In genomic region chr7:22275574-22276150, GRCh38 we compare ENCODE assay signal across 15 cellular contexts.
DNase-seq lines count a peak whose midpoint lies in the region; FAIRE-seq and TF ChIP-seq lines count a peak whose summit lies in the region.
"Had no signal": no experiment of that assay in that cellular context is flagged by ENCODE, and none has a peak within 500 bp of the region (broad histone marks: within the 10 kb centered on the region; RNA-seq: fewer than 3 reads in every experiment).

No MANE protein-coding gene starts in this region.

- no peaks in the 10 kb centered on the region for H3K9me3 ChIP-seq in WERI-Rb-1 (ENCODE audit: severe bottlenecking)

- in situ Hi-C loops in GM13976 (cut with MboI; ENCODE audit: low sequenced_read_pairs, unreplicated experiment), result no loop called here

- no peak overlapping the region for H3K27ac ChIP-seq in WERI-Rb-1
- H3K27ac ChIP-seq: BLaER1, KMS-11 had no signal

- no peak overlapping the region for H3K4me3 ChIP-seq in WERI-Rb-1 (ENCODE audit: low read depth, low read length)
- H3K4me3 ChIP-seq: BLaER1 had no signal

- H3K36me3 ChIP-seq in WERI-Rb-1, result no peaks in the 10 kb centered on the region

- no peaks in the 10 kb centered on the region for H3K27me3 ChIP-seq in WERI-Rb-1 (ENCODE audit: insufficient read depth, low read depth, severe bottlenecking)
- H3K27me3 ChIP-seq: BLaER1 had no signal

- DNase-seq in NCI-H82 (lab: John Stamatoyannopoulos, UW) (peak; percentile 57), NCI-H82 treated with DMSO at 0.1 percent for 48 hours (lab: John Stamatoyannopoulos, UW; ENCODE audit: unreplicated experiment) (no peak), NCI-H2171 treated with DMSO at 0.1 percent for 48 hours (lab: John Stamatoyannopoulos, UW) (peak; percentile 69), frontal cortex (ENCODE audit: low spot score in 2 of 2) (no peak), WERI-Rb-1 (no peak), GM13976 (ENCODE audit: low spot score) (no peak)
- no peak for DNase-seq in activated CD4-positive, alpha-beta T cell treated with anti-CD3 and anti-CD28 coated beads for 1 hour
- DNase-seq: 8988T, AML-193, DMS79, EL, GDM1 had no signal

- peak; percentile 66 for FAIRE-seq in frontal cortex (lab: Jason Lieb, UNC)
- FAIRE-seq: GM18507 had no signal

- TF ChIP-seq CTCF in WERI-Rb-1 (IDR thresholded peaks at IDR 0.05; ENCODE audit: low read depth, low read length) (no peak), GM13976 (IDR thresholded peaks at IDR 0.05; ENCODE audit: borderline replicate concordance, control extremely low read depth, extremely low read depth, insufficient read depth, missing control alignments) (no peak)

Comparison
In these comparisons a context has a peak if more than half of its experiments do, and no peak if none do; other contexts are left out.
1. DNase-seq: peak in NCI-H82 (single experiment) and NCI-H2171 treated with DMSO at 0.1 percent for 48 hours (single experiment); none in NCI-H82 treated with DMSO at 0.1 percent for 48 hours (single experiment), frontal cortex (0 of 2), WERI-Rb-1 (single experiment), activated CD4-positive, alpha-beta T cell treated with anti-CD3 and anti-CD28 coated beads for 1 hour (single experiment) and GM13976 (single experiment).